In the genomic region with DNA sequence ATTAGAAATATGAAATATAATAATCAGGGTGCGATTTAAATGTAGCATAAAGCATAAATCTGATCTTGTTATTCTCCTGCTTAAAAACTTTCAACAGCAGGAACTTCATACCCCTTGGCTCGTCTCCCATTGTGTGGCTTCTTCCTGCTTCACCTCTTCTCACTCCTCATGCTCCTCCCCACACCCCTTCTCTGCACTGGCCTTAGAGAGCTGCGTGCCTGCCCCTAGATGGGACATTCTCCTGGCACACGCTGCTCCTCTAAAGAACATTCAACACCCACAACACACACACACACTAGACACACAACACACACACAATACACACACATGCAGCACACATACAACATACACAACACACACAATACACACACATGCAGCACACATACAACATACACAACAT, we compare ENCODE assay signal across 18 cellular contexts.
DNase-seq lines count a peak whose midpoint lies in the region; ATAC-seq and TF ChIP-seq lines count a peak whose summit lies in the region.
"Had no signal": no experiment of that assay in that cellular context is flagged by ENCODE, and none has a peak within 500 bp of the region (broad histone marks: within the 10 kb centered on the region; RNA-seq: fewer than 3 reads in every experiment).

No MANE protein-coding gene starts in this region.

- H3K4me1 Mint-ChIP-seq in nephron, result peaks cover 41% of the 10 kb centered on the region

- WGBS in esophagus muscularis mucosa, result 36% methylated on average over 4 of the region's 4 CpGs

- H3K4me1 ChIP-seq in esophagus muscularis mucosa, result peaks cover 46 to 98% (median 90%) of the 10 kb centered on the region in 4 donors

- no peak overlapping the region for H3K4me3 ChIP-seq in esophagus muscularis mucosa
- H3K4me3 ChIP-seq: vagina had no signal

- no peak for TF ChIP-seq POLR2A in esophagus muscularis mucosa (IDR thresholded peaks at IDR 0.05; ENCODE audit: low read depth)

- peaks cover 5% of the 10 kb centered on the region for H3K36me3 Mint-ChIP-seq in nephron (ENCODE audit: low read depth)

- DNase-seq in EH (ENCODE audit: low read depth), result peak; percentile 43
- peak; percentile 10 for DNase-seq in OCI-M1 (lab: John Stamatoyannopoulos, UW)
- peak; percentile 34 for DNase-seq in esophagus muscularis mucosa (ENCODE audit: extremely low spot score)
- no peak for DNase-seq in stimulated activated CD4-positive, alpha-beta T cell treated with anti-CD3 and anti-CD28 coated beads, Interleukin-12 subunit alpha, Interleukin-12 subunit beta, amount 100 ng/mL, for 4 hours
- DNase-seq in cerebellar nuclear complex (lab: John Stamatoyannopoulos, UW), result no peak
- DNase-seq in H4 (ENCODE audit: low spot score), result no peak
- DNase-seq: activated CD4-positive, alpha-beta T cell treated with anti-CD3 and anti-CD28 coated beads for 4 hours; activated naive CD8-positive, alpha-beta T cell treated with anti-CD3 and anti-CD28 coated beads for 36 hours; caudate nucleus; effector memory CD8-positive, alpha-beta T cell; NCI-H1694; NCI-H446; small intestine; T-helper 9 cell had no signal

- intact Hi-C loops in esophagus muscularis mucosa (cut with DNase I), result no loop called here

- peak overlapping the region in 1 of 4 donors; percentile 52 for H3K27ac ChIP-seq in esophagus muscularis mucosa (replicated peaks in 1 of 4)
- H3K27ac ChIP-seq: vagina had no signal

- no peaks in the 10 kb centered on the region for H3K27me3 ChIP-seq in esophagus muscularis mucosa
- H3K27me3 ChIP-seq: vagina had no signal

- peak overlapping the region in 2 of 3 experiments; percentile 9 to 32 for H3K27ac Mint-ChIP-seq in nephron
- H3K27ac Mint-ChIP-seq: activated naive CD8-positive, alpha-beta T cell treated with anti-CD3 and anti-CD28 coated beads for 36 hours; stimulated activated naive CD8-positive, alpha-beta T cell treated with anti-CD3 and anti-CD28 coated beads, Interleukin-15, Interleukin-2, amounts not matched to agents 100 ng/mL and 50 ng/mL, for 24 hours had no signal

- no peak overlapping the region for H3K4me3 Mint-ChIP-seq in nephron
- H3K4me3 Mint-ChIP-seq: activated naive CD8-positive, alpha-beta T cell treated with anti-CD3 and anti-CD28 coated beads for 36 hours; effector memory CD8-positive, alpha-beta T cell; stimulated activated naive CD8-positive, alpha-beta T cell treated with anti-CD3 and anti-CD28 coated beads, Interleukin-15, Interleukin-2, amounts not matched to agents 100 ng/mL and 50 ng/mL, for 24 hours had no signal

- no peaks in the 10 kb centered on the region for H3K36me3 ChIP-seq in esophagus muscularis mucosa
- H3K36me3 ChIP-seq: vagina had no signal

- no peaks in the 10 kb centered on the region for H3K9me3 Mint-ChIP-seq in nephron
- H3K9me3 Mint-ChIP-seq: activated naive CD8-positive, alpha-beta T cell treated with anti-CD3 and anti-CD28 coated beads for 36 hours; effector memory CD8-positive, alpha-beta T cell; stimulated activated naive CD8-positive, alpha-beta T cell treated with anti-CD3 and anti-CD28 coated beads, Interleukin-15, Interleukin-2, amounts not matched to agents 100 ng/mL and 50 ng/mL, for 24 hours had no signal

- TF ChIP-seq EP300 in esophagus muscularis mucosa (IDR thresholded peaks at IDR 0.05), result no peak

- no peaks in the 10 kb centered on the region for H3K9me3 ChIP-seq in esophagus muscularis mucosa
- H3K9me3 ChIP-seq: vagina had no signal

- no peaks in the 10 kb centered on the region for H3K27me3 Mint-ChIP-seq in nephron (ENCODE audit: low read depth)
- H3K27me3 Mint-ChIP-seq: activated naive CD8-positive, alpha-beta T cell treated with anti-CD3 and anti-CD28 coated beads for 36 hours; effector memory CD8-positive, alpha-beta T cell; stimulated activated naive CD8-positive, alpha-beta T cell treated with anti-CD3 and anti-CD28 coated beads, Interleukin-15, Interleukin-2, amounts not matched to agents 100 ng/mL and 50 ng/mL, for 24 hours had no signal

- no peak for TF ChIP-seq CTCF in esophagus muscularis mucosa (IDR thresholded peaks at IDR 0.05)
- no peak for TF ChIP-seq CTCF in nephron (IDR thresholded peaks at IDR 0.05; ENCODE audit: unreplicated experiment in 3 of 3)

- ATAC-seq in HG03378 (IDR thresholded peaks at IDR 0.05; ENCODE audit: unreplicated experiment), result no peak
- ATAC-seq: effector memory CD8-positive, alpha-beta T cell had no signal

Comparison
In these comparisons a context has a peak if more than half of its experiments do, and no peak if none do; other contexts are left out.
1. DNase-seq: peak in EH (single experiment), OCI-M1 (single experiment) and esophagus muscularis mucosa (single experiment); none in stimulated activated CD4-positive, alpha-beta T cell treated with anti-CD3 and anti-CD28 coated beads, Interleukin-12 subunit alpha, Interleukin-12 subunit beta, amount 100 ng/mL, for 4 hours (single experiment), cerebellar nuclear complex (0 of 2) and H4 (single experiment).